33 cellular contexts compared by ENCODE assay signal in genomic region chr17:73988110-73988509, GRCh38.
"Had no signal": no experiment of that assay in that cellular context is flagged by ENCODE, and none has a peak within 500 bp of the region (broad histone marks: within the 10 kb centered on the region; RNA-seq: fewer than 3 reads in every experiment).

No MANE protein-coding gene starts in this region.

- H3K9me3 ChIP-seq: ascending aorta, breast epithelium, Peyer's patch had no signal

- DNase-seq: activated CD4-positive, alpha-beta memory T cell treated with anti-CD3 and anti-CD28 coated beads, Interleukin-2, amount 10 ng/mL, durations not matched to agents 7 days and 5 days; activated CD4-positive, alpha-beta T cell treated with anti-CD3 and anti-CD28 coated beads for 1 hour; activated CD4-positive, alpha-beta T cell treated with anti-CD3 and anti-CD28 coated beads for 48 hours; activated CD4-positive, CD25-positive, alpha-beta regulatory T cell; activated CD8-positive, alpha-beta memory T cell treated with anti-CD3 and anti-CD28 coated beads for 24 hours; activated CD8-positive, alpha-beta memory T cell treated with anti-CD3 and anti-CD28 coated beads, Interleukin-2, amount 10 ng/mL, durations not matched to agents 7 days and 5 days; activated CD8-positive, alpha-beta memory T cell treated with anti-CD3 and anti-CD28 coated beads, Interleukin-2, amount 50 U/mL, for 48 hours; activated effector memory CD4-positive, alpha-beta T cell treated with Interleukin-2 at 50 U/mL for 16 hours; activated naive CD4-positive, alpha-beta T cell treated with anti-CD3 and anti-CD28 coated beads, Interleukin-2, amount 10 ng/mL, durations not matched to agents 7 days and 5 days; activated naive CD8-positive, alpha-beta T cell treated with anti-CD3 and anti-CD28 coated beads, Interleukin-2, amount 50 U/mL, for 24 hours; activated T-cell treated with anti-CD3 and anti-CD28 coated beads, Interleukin-2, amount 50 U/mL, for 48 hours; amniotic stem cell; central memory CD4-positive, alpha-beta T cell; NCI-H1105; NCI-H1417 treated with DMSO at 0.1 percent for 48 hours; NCI-H187 treated with DMSO at 0.1 percent for 48 hours; NCI-H2081; NCI-H226; NCI-H69; NCI-H82; NK-92 treated with Interleukin-12 subunit alpha and Interleukin-12 subunit beta, amount 100 ng/mL, for 24 hours; PC-3; Peyer's patch; RPMI8226; SIG-M5; SW 1271; T-helper 1 cell; T-helper 2 cell; T-helper 9 cell had no signal

- H3K27ac ChIP-seq: ascending aorta, breast epithelium, Peyer's patch, VCaP had no signal

- H3K4me3 ChIP-seq: ascending aorta, breast epithelium, Peyer's patch had no signal

- H3K27me3 ChIP-seq: ascending aorta, Peyer's patch had no signal

- H3K4me1 ChIP-seq: ascending aorta, breast epithelium, Peyer's patch had no signal

- H3K36me3 ChIP-seq: ascending aorta, breast epithelium, Peyer's patch had no signal

- ATAC-seq: activated CD8-positive, alpha-beta memory T cell treated with anti-CD3 and anti-CD28 coated beads, Interleukin-2, amount 10 ng/mL, durations not matched to agents 7 days and 5 days; activated naive CD8-positive, alpha-beta T cell treated with anti-CD3 and anti-CD28 coated beads, Interleukin-2, amount 50 U/mL, for 24 hours; PC-3; SK-N-SH treated with all-trans-retinoic acid at 6 μM for 48 hours had no signal
